In the genomic region with DNA sequence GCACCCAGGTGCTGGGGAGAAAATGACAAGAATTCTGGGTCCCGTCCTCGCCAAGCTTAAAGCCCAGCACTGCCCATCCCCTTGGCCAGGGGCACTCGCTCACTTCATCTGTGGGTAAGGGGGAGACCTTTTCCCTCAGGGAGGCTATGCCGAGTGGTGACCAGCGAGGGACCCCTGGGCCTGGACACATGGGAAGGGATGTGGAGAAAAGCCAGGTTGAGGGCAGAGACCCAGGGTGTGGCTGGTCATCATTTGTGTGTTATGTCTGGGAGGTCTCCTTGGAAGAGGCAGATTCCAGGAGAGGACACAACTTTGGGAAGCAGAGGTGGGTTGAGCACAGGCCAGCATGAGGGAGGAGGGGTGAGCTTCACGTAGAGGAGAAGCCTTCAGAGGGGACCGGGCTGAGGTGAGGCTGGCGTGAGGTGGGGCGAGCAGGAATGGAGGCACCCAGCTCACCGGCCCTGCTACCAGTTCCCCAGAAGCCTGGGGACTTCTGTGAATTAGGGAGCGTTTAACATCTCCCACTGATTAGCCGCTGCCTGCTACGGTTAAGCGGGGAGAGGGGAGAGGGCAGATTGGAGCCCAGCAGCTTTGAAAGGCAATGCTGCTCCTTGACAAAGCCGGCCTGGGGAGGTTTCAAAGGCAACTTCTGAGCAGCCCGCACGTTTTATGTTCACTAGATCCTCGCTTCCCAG, we compare ENCODE assay signal across 22 cellular contexts.
"Had no signal": no experiment of that assay in that cellular context is flagged by ENCODE, and none has a peak within 500 bp of the region (broad histone marks: within the 10 kb centered on the region; RNA-seq: fewer than 3 reads in every experiment).

No MANE protein-coding gene starts in this region.

- ATAC-seq: activated CD8-positive, alpha-beta memory T cell treated with anti-CD3 and anti-CD28 coated beads, Interleukin-2, amount 10 ng/mL, durations not matched to agents 7 days and 5 days; activated CD8-positive, alpha-beta T cell treated with anti-CD3 and anti-CD28 coated beads for 36 hours; mucosa of descending colon; psoas muscle; stimulated activated naive CD8-positive, alpha-beta T cell treated with anti-CD3 and anti-CD28 coated beads, Interleukin-15, Interleukin-2, amounts not matched to agents 100 U/mL and 50 U/mL, for 24 hours; T-cell had no signal

- H3K27me3 ChIP-seq: breast epithelium, right atrium auricular region, thyroid gland had no signal

- H3K9me3 ChIP-seq: breast epithelium, heart left ventricle, mucosa of descending colon, psoas muscle, right atrium auricular region, thyroid gland had no signal

- DNase-seq: activated CD4-positive, alpha-beta T cell treated with anti-CD3 and anti-CD28 coated beads, Interleukin-2, amount 10 ng/mL, durations not matched to agents 7 days and 5 days; activated CD4-positive, CD25-positive, alpha-beta regulatory T cell treated with anti-CD3 and anti-CD28 coated beads, Interleukin-2, amount 50 U/mL, for 72 hours; activated CD8-positive, alpha-beta memory T cell treated with anti-CD3 and anti-CD28 coated beads, Interleukin-2, amount 10 ng/mL, durations not matched to agents 7 days and 5 days; activated CD8-positive, alpha-beta T cell treated with anti-CD3 and anti-CD28 coated beads for 36 hours; activated naive CD4-positive, alpha-beta T cell; activated T-cell treated with anti-CD3 and anti-CD28 coated beads, Interleukin-2, amount 50 U/mL, for 1 hour; cerebellar nuclear complex; endodermal cell; heart left ventricle; mesenchymal stem cell; mucosa of descending colon; psoas muscle; stimulated activated CD4-positive, alpha-beta T cell treated with anti-CD3 and anti-CD28 coated beads, Interleukin-12 subunit alpha, Interleukin-12 subunit beta, amount 100 ng/mL, for 4 hours; stimulated activated CD4-positive, alpha-beta T cell treated with anti-CD3 and anti-CD28 coated beads, Interleukin-4, amount 100 ng/mL, for 4 hours; stimulated activated naive CD8-positive, alpha-beta T cell treated with anti-CD3 and anti-CD28 coated beads, Interleukin-15, Interleukin-2, amounts not matched to agents 100 U/mL and 50 U/mL, for 24 hours; T-cell; thyroid gland; WERI-Rb-1 had no signal

- H3K27ac ChIP-seq: coronary artery, epithelial cell of prostate, psoas muscle, right atrium auricular region, thyroid gland had no signal

- H3K36me3 ChIP-seq: breast epithelium, heart left ventricle, right atrium auricular region, thyroid gland, WERI-Rb-1 had no signal

- H3K4me3 ChIP-seq: breast epithelium, coronary artery, heart left ventricle, mucosa of descending colon, psoas muscle, right atrium auricular region, thyroid gland had no signal

- H3K4me1 ChIP-seq: psoas muscle, right atrium auricular region, thyroid gland had no signal
